Comparison of ENCODE assay signal across 18 cellular contexts in the genomic region with DNA sequence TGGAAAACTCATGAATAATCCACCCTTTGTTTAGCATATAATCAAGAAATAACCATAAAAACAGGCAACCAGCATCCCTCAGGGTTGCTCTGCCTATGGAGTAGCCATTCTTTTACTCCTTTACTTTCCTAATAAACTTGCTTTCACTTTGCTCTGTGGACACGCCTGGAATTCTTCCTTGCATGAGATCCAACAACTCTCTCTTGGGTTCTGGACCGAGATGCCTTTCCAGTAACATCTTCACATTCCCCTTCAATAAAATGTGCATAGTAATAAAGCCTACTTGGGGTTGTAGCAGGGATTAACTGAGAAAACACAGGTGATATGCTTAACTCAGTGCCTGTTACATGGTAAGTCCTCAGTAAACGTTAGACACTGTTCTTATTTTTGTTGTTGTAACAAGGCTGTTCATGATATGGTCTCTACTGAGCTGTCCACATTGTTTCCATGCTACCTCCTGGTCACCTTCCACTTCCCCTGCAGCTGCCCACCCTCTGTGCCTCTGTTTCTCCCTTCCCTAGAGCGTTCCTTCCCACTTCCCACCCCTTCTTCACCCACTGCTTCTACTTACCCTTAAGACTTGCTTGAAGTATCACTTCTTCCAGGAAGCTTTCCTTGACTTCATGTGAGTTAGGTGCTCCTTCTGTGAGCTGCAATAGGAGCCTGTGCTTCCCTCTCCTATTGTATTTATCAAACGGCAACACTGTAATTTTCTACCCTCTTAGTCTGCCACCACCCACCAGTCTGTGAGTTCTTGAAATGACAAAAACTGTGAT.
DNase-seq lines count a peak whose midpoint lies in the region; ATAC-seq and TF ChIP-seq lines count a peak whose summit lies in the region.
"Had no signal": no experiment of that assay in that cellular context is flagged by ENCODE, and none has a peak within 500 bp of the region (broad histone marks: within the 10 kb centered on the region; RNA-seq: fewer than 3 reads in every experiment).

No MANE protein-coding gene starts in this region.

- peaks cover 9% of the 10 kb centered on the region for H3K9me3 Mint-ChIP-seq in activated naive CD4-positive, alpha-beta T cell treated with anti-CD3 and anti-CD28 coated beads, Interleukin-2, amount 10 ng/mL, durations not matched to agents 7 days and 5 days
- peaks cover 4 to 5% of the 10 kb centered on the region in 2 donors for H3K9me3 Mint-ChIP-seq in activated naive CD4-positive, alpha-beta T cell treated with anti-CD3 and anti-CD28 coated beads, Interleukin-2, amount 50 U/mL, for 72 hours

- H3K9ac ChIP-seq in OCI-LY1 (ENCODE audit: low read length) = no peak overlapping the region

- H3K79me2 ChIP-seq in OCI-LY1 (ENCODE audit: insufficient read depth, low read length) = no peaks in the 10 kb centered on the region

- no peaks in the 10 kb centered on the region for H4K20me1 ChIP-seq in OCI-LY1 (ENCODE audit: insufficient read depth, low read length)

- H3K36me3 Mint-ChIP-seq in activated naive CD4-positive, alpha-beta T cell treated with anti-CD3 and anti-CD28 coated beads, Interleukin-2, amount 10 ng/mL, durations not matched to agents 7 days and 5 days = no peaks in the 10 kb centered on the region
- H3K36me3 Mint-ChIP-seq in activated naive CD4-positive, alpha-beta T cell treated with anti-CD3 and anti-CD28 coated beads, Interleukin-2, amount 50 U/mL, for 72 hours = peaks cover 10 to 18% of the 10 kb centered on the region in 2 donors

- H3K4me3 ChIP-seq in OCI-LY1 (ENCODE audit: low read depth, low read length, poor library complexity, severe bottlenecking) (no peak overlapping the region), neuron (ENCODE audit: low read length) (no peak overlapping the region)
- H3K4me3 ChIP-seq: Peyer's patch had no signal

- H3K9me3 ChIP-seq in OCI-LY1 (ENCODE audit: low read length) (peaks cover 12% of the 10 kb centered on the region), neuron (ENCODE audit: low read length) (no peaks in the 10 kb centered on the region)
- H3K9me3 ChIP-seq: Peyer's patch had no signal

- H3F3A ChIP-seq in OCI-LY1 (ENCODE audit: insufficient read depth, low read length) = no peaks in the 10 kb centered on the region

- no peak for ATAC-seq in activated naive CD4-positive, alpha-beta T cell treated with anti-CD3 and anti-CD28 coated beads, Interleukin-2, amount 50 U/mL, for 72 hours

- H3K27me3 ChIP-seq in OCI-LY1 (ENCODE audit: insufficient read depth, low read length) (no peaks in the 10 kb centered on the region), neuron (ENCODE audit: insufficient read depth, low read length) (no peaks in the 10 kb centered on the region)
- H3K27me3 ChIP-seq: Peyer's patch had no signal

- H3K9me2 ChIP-seq in OCI-LY1 (ENCODE audit: low read depth, low read length) = no peaks in the 10 kb centered on the region

- DNase-seq in activated naive CD4-positive, alpha-beta T cell treated with anti-CD3 and anti-CD28 coated beads, Interleukin-2, amount 10 ng/mL, durations not matched to agents 7 days and 5 days = no peak
- no peak for DNase-seq in activated naive CD4-positive, alpha-beta T cell treated with anti-CD3 and anti-CD28 coated beads, Interleukin-2, amount 50 U/mL, for 72 hours (ENCODE audit: low spot score in 2 of 2)
- no peak for DNase-seq in inferior parietal cortex (ENCODE audit: extremely low spot score)
- DNase-seq in NK-92 (lab: John Stamatoyannopoulos, UW; ENCODE audit: unreplicated experiment) = no peak
- DNase-seq in stimulated activated CD4-positive, alpha-beta T cell treated with anti-CD3 and anti-CD28 coated beads, Interleukin-12 subunit alpha, Interleukin-12 subunit beta, amount 100 ng/mL, for 4 hours = no peak
- no peak for DNase-seq in stimulated activated naive CD4-positive, alpha-beta T cell treated with Interleukin-2 at 50 U/mL for 16 hours (lab: John Stamatoyannopoulos, UW)
- DNase-seq: C1 segment of cervical spinal cord, Kasumi-1, MM.1S, NCI-H1092, NCI-H1436 treated with DMSO at 0.1 percent for 48 hours, NCI-H2029, NCI-H345, NCI-H524 treated with DMSO at 0.1 percent for 48 hours, Peyer's patch had no signal

- peak overlapping the region; percentile 83 for H3K27ac Mint-ChIP-seq in activated naive CD4-positive, alpha-beta T cell treated with anti-CD3 and anti-CD28 coated beads, Interleukin-2, amount 10 ng/mL, durations not matched to agents 7 days and 5 days
- H3K27ac Mint-ChIP-seq in activated naive CD4-positive, alpha-beta T cell treated with anti-CD3 and anti-CD28 coated beads, Interleukin-2, amount 50 U/mL, for 72 hours = no peak overlapping the region

- peaks cover 27% of the 10 kb centered on the region for H3K4me1 Mint-ChIP-seq in activated naive CD4-positive, alpha-beta T cell treated with anti-CD3 and anti-CD28 coated beads, Interleukin-2, amount 10 ng/mL, durations not matched to agents 7 days and 5 days

- H3K27me3 Mint-ChIP-seq in activated naive CD4-positive, alpha-beta T cell treated with anti-CD3 and anti-CD28 coated beads, Interleukin-2, amount 10 ng/mL, durations not matched to agents 7 days and 5 days = no peaks in the 10 kb centered on the region
- H3K27me3 Mint-ChIP-seq: IgD-negative memory B cell had no signal

- no peak overlapping the region for H3K4me3 Mint-ChIP-seq in activated naive CD4-positive, alpha-beta T cell treated with anti-CD3 and anti-CD28 coated beads, Interleukin-2, amount 10 ng/mL, durations not matched to agents 7 days and 5 days

- H2AFZ ChIP-seq in OCI-LY1 (ENCODE audit: low read length) (no peak overlapping the region), neuron (ENCODE audit: low read depth, low read length) (peak overlapping the region; percentile 19)

- no peaks in the 10 kb centered on the region for H3K36me3 ChIP-seq in OCI-LY1 (ENCODE audit: insufficient read depth, low read length)
- H3K36me3 ChIP-seq in neuron (ENCODE audit: insufficient read depth, low read length) = no peaks in the 10 kb centered on the region
- H3K36me3 ChIP-seq: Peyer's patch had no signal

- CTCF ChIA-PET in activated naive CD4-positive, alpha-beta T cell treated with anti-CD3 and anti-CD28 coated beads, Interleukin-2, amount 10 ng/mL, durations not matched to agents 7 days and 5 days (lab: Charles Lee) = no interaction called here

- TF ChIP-seq CTCF in OCI-LY1 (IDR thresholded peaks at IDR 0.05; ENCODE audit: low read length) = no peak

- H3K4me2 ChIP-seq in OCI-LY1 (ENCODE audit: low read length) = no peak overlapping the region

- peak overlapping the region; percentile 91 for H3K27ac ChIP-seq in OCI-LY1 (ENCODE audit: low read depth, low read length, poor library complexity, severe bottlenecking)
- H3K27ac ChIP-seq: Peyer's patch had no signal

- H3K4me1 ChIP-seq in OCI-LY1 (ENCODE audit: insufficient read depth, low read length, severe bottlenecking) = peaks cover 55% of the 10 kb centered on the region
- no peaks in the 10 kb centered on the region for H3K4me1 ChIP-seq in neuron (ENCODE audit: insufficient read depth, low read length)
